ENCODE assay signal across 17 cellular contexts in genomic region chr13:57286511-57287098, GRCh38.
DNase-seq lines count a peak whose midpoint lies in the region; ATAC-seq and TF ChIP-seq lines count a peak whose summit lies in the region.
"Had no signal": no experiment of that assay in that cellular context is flagged by ENCODE, and none has a peak within 500 bp of the region (broad histone marks: within the 10 kb centered on the region; RNA-seq: fewer than 3 reads in every experiment).

No MANE protein-coding gene starts in this region.

- H4K8ac ChIP-seq in H9 (replicated peaks; ENCODE audit: insufficient read length, low read depth, low read length), result no peak overlapping the region

- TF ChIP-seq CTCF in CD14-positive monocyte (IDR thresholded peaks at IDR 0.05) (no peak), H9 (conservative IDR thresholded peaks at IDR 0.05) (no peak), WERI-Rb-1 (IDR thresholded peaks at IDR 0.05; ENCODE audit: low read depth, low read length) (no peak)

- H2BK12ac ChIP-seq in H9 (ENCODE audit: insufficient read length, low read depth, low read length), result no peak overlapping the region

- H3K36me3 ChIP-seq in WERI-Rb-1, result no peaks in the 10 kb centered on the region

- H3K27me3 Mint-ChIP-seq in CD14-positive monocyte (ENCODE audit: low read depth in 3 of 3) (no peaks in the 10 kb centered on the region), H9 (ENCODE audit: low read depth) (no peaks in the 10 kb centered on the region)
- H3K27me3 Mint-ChIP-seq in activated CD4-positive, alpha-beta memory T cell treated with anti-CD3 and anti-CD28 coated beads, Interleukin-2, amount 10 ng/mL, durations not matched to agents 7 days and 5 days, result no peaks in the 10 kb centered on the region
- H3K27me3 Mint-ChIP-seq: B cell; CD4-positive, alpha-beta memory T cell had no signal

- H3K79me1 ChIP-seq in H9 (ENCODE audit: insufficient read depth, low read depth, low read length, poor library complexity, severe bottlenecking), result no peaks in the 10 kb centered on the region

- H3K27me3 ChIP-seq in H9 (ENCODE audit: insufficient read depth, low read length) (no peaks in the 10 kb centered on the region), WERI-Rb-1 (ENCODE audit: insufficient read depth, low read depth, severe bottlenecking) (no peaks in the 10 kb centered on the region)

- no peak overlapping the region for H2BK15ac ChIP-seq in H9 (ENCODE audit: low read depth, low read length)

- H3K27ac ChIP-seq in H9 (ENCODE audit: insufficient read length, low read depth, low read length) (no peak overlapping the region), WERI-Rb-1 (no peak overlapping the region)

- no peak overlapping the region for H2AK5ac ChIP-seq in H9 (ENCODE audit: insufficient read length, low read length)

- H3K27ac Mint-ChIP-seq in CD14-positive monocyte (no peak overlapping the region), H9 (no peak overlapping the region)
- no peak overlapping the region for H3K27ac Mint-ChIP-seq in activated CD4-positive, alpha-beta memory T cell treated with anti-CD3 and anti-CD28 coated beads, Interleukin-2, amount 10 ng/mL, durations not matched to agents 7 days and 5 days
- H3K27ac Mint-ChIP-seq: B cell; CD4-positive, alpha-beta memory T cell had no signal

- no peak overlapping the region for H2BK20ac ChIP-seq in H9 (ENCODE audit: low read depth, low read length, poor library complexity, severe bottlenecking)

- no peak overlapping the region for H3K18ac ChIP-seq in H9 (ENCODE audit: insufficient read length, low read depth, low read length)

- POLR2A ChIA-PET in activated CD4-positive, alpha-beta memory T cell treated with anti-CD3 and anti-CD28 coated beads, Interleukin-2, amount 10 ng/mL, durations not matched to agents 7 days and 5 days (lab: Charles Lee), result no interaction called here

- H3T11ph ChIP-seq in H9 (ENCODE audit: low read length), result no peak overlapping the region

- no peak overlapping the region for H3K14ac ChIP-seq in H9 (ENCODE audit: insufficient read depth, low read length)

- no peak overlapping the region for H2AFZ ChIP-seq in H9 (ENCODE audit: low read length)

- no peak overlapping the region for H3K4ac ChIP-seq in H9 (ENCODE audit: low read depth, low read length)

- no peak overlapping the region for H3K56ac ChIP-seq in H9 (ENCODE audit: insufficient read length, low read depth, low read length)

- peaks cover 0 to 11% (median 4%) of the 10 kb centered on the region in 7 donors for H3K9me3 Mint-ChIP-seq in CD14-positive monocyte
- peaks cover 2 to 10% of the 10 kb centered on the region in 2 experiments; a peak in 3 of 5 replicates for H3K9me3 Mint-ChIP-seq in H9
- peaks cover 9% of the 10 kb centered on the region for H3K9me3 Mint-ChIP-seq in activated CD4-positive, alpha-beta memory T cell treated with anti-CD3 and anti-CD28 coated beads, Interleukin-2, amount 10 ng/mL, durations not matched to agents 7 days and 5 days

- H3K4me1 ChIP-seq in H9 (ENCODE audit: insufficient read depth, low read length), result no peaks in the 10 kb centered on the region

- H4K5ac ChIP-seq in H9 (ENCODE audit: insufficient read length, low read depth, low read length), result no peak overlapping the region

- H2BK5ac ChIP-seq in H9 (ENCODE audit: insufficient read length, low read length), result no peak overlapping the region

- WGBS in H9 (ENCODE audit: extremely low coverage, insufficient read length, low lambda C conversion rate), result no CpG with 5 or more reads among the region's 49 CpGs

- H3K9ac ChIP-seq in H9 (ENCODE audit: extremely low read depth, insufficient read length, low read length), result no peak overlapping the region

- H3K4me3 ChIP-seq in iPS-18c (ENCODE audit: insufficient read depth, low read depth, low read length), result peak overlapping the region; percentile 53
- no peak overlapping the region for H3K4me3 ChIP-seq in WERI-Rb-1 (ENCODE audit: low read depth, low read length)

- no peak overlapping the region for H4K91ac ChIP-seq in H9 (ENCODE audit: insufficient read length, low read depth, low read length)

- CTCF ChIA-PET in activated CD4-positive, alpha-beta memory T cell treated with anti-CD3 and anti-CD28 coated beads, Interleukin-2, amount 10 ng/mL, durations not matched to agents 7 days and 5 days (lab: Charles Lee), result no interaction called here

- H3K79me2 ChIP-seq in H9 (ENCODE audit: insufficient read depth, low read length), result no peaks in the 10 kb centered on the region

- H3K9me3 ChIP-seq in H9 (ENCODE audit: control insufficient read depth, low read depth, low read length), result no peaks in the 10 kb centered on the region
- no peaks in the 10 kb centered on the region for H3K9me3 ChIP-seq in iPS-18c (ENCODE audit: control insufficient read depth, insufficient read depth, low read length)
- H3K9me3 ChIP-seq in WERI-Rb-1 (ENCODE audit: severe bottlenecking), result no peaks in the 10 kb centered on the region

- intact Hi-C loops in CD14-positive monocyte (cut with micrococcal nuclease), result no loop called here
- intact Hi-C loops in posterior vena cava (cut with DNase I), result loop anchor here in 1 of 2 donors (5.0 kb wide), 1 partner anchor 1019 kb away; no protein-coding TSS in a partner anchor

- H3K4me2 ChIP-seq in H9 (ENCODE audit: insufficient read depth, insufficient read length, low read length), result no peak overlapping the region

- no peaks in the 10 kb centered on the region for H3K23me2 ChIP-seq in H9 (ENCODE audit: insufficient read length, low read depth, low read length, poor library complexity, severe bottlenecking)

- ATAC-seq in HG03095 (IDR thresholded peaks at IDR 0.05; ENCODE audit: unreplicated experiment), result no peak
- ATAC-seq: PC-3 had no signal

- no peaks in the 10 kb centered on the region for H4K20me1 ChIP-seq in H9 (ENCODE audit: control insufficient read depth, insufficient read depth, insufficient read length)

- DNase-seq in CD14-positive monocyte (ENCODE audit: low spot score) (peak; percentile 37), H9 (peak; percentile 78), posterior vena cava (ENCODE audit: low spot score) (peak; percentile 77), WERI-Rb-1 (no peak), foreskin melanocyte (no peak)
- no peak for DNase-seq in activated CD4-positive, alpha-beta memory T cell treated with anti-CD3 and anti-CD28 coated beads, Interleukin-2, amount 10 ng/mL, durations not matched to agents 7 days and 5 days
- DNase-seq: ACHN, DND-41, MM.1S, NCI-H187 treated with DMSO at 0.1 percent for 48 hours, NCI-H446 treated with DMSO at 0.1 percent for 48 hours, NCI-H748 treated with DMSO at 0.1 percent for 48 hours, PC-3 had no signal

- no peak overlapping the region for H2BK120ac ChIP-seq in H9 (ENCODE audit: low read depth, low read length, poor library complexity, severe bottlenecking)

- H3K4me1 Mint-ChIP-seq in CD14-positive monocyte (no peaks in the 10 kb centered on the region), H9 (no peaks in the 10 kb centered on the region)
- H3K4me1 Mint-ChIP-seq in activated CD4-positive, alpha-beta memory T cell treated with anti-CD3 and anti-CD28 coated beads, Interleukin-2, amount 10 ng/mL, durations not matched to agents 7 days and 5 days, result no peaks in the 10 kb centered on the region
- H3K4me1 Mint-ChIP-seq: B cell; CD4-positive, alpha-beta memory T cell had no signal

- H3K4me3 Mint-ChIP-seq in CD14-positive monocyte, result no peak overlapping the region
- no peak overlapping the region for H3K4me3 Mint-ChIP-seq in H9
- no peak overlapping the region for H3K4me3 Mint-ChIP-seq in activated CD4-positive, alpha-beta memory T cell treated with anti-CD3 and anti-CD28 coated beads, Interleukin-2, amount 10 ng/mL, durations not matched to agents 7 days and 5 days
- H3K4me3 Mint-ChIP-seq: B cell; CD4-positive, alpha-beta memory T cell had no signal

- H3K36me3 Mint-ChIP-seq in CD14-positive monocyte (no peaks in the 10 kb centered on the region), H9 (ENCODE audit: insufficient read depth in 1 of 3, low read depth in 3 of 3) (peaks cover 4 to 7% (median 4%) of the 10 kb centered on the region in 3 experiments; a peak in 5 of 7 replicates)
- H3K36me3 Mint-ChIP-seq in activated CD4-positive, alpha-beta memory T cell treated with anti-CD3 and anti-CD28 coated beads, Interleukin-2, amount 10 ng/mL, durations not matched to agents 7 days and 5 days (ENCODE audit: low read depth), result no peaks in the 10 kb centered on the region
- H3K36me3 Mint-ChIP-seq: CD4-positive, alpha-beta memory T cell had no signal

- H3K23ac ChIP-seq in H9 (ENCODE audit: insufficient read length, low read depth, low read length), result no peak overlapping the region

Comparison
In these comparisons a context has a peak if more than half of its experiments do, and no peak if none do; other contexts are left out.
1. DNase-seq: peak in CD14-positive monocyte (single experiment), H9 (single experiment) and posterior vena cava (single experiment); none in WERI-Rb-1 (single experiment), foreskin melanocyte (single experiment) and activated CD4-positive, alpha-beta memory T cell treated with anti-CD3 and anti-CD28 coated beads, Interleukin-2, amount 10 ng/mL, durations not matched to agents 7 days and 5 days (single experiment).